ENCODE assay signal across 13 cellular contexts in genomic region chr13:114034481-114034891, GRCh38.
DNase-seq lines count a peak whose midpoint lies in the region; ATAC-seq, FAIRE-seq and TF ChIP-seq lines count a peak whose summit lies in the region.
"Had no signal": no experiment of that assay in that cellular context is flagged by ENCODE, and none has a peak within 500 bp of the region (broad histone marks: within the 10 kb centered on the region; RNA-seq: fewer than 3 reads in every experiment).

No MANE protein-coding gene starts in this region.

- H3K27ac ChIP-seq in CD8-positive, alpha-beta T cell (ENCODE audit: low read depth, low read length) = no peak overlapping the region
- peak overlapping the region; percentile 63 to 68 for H3K27ac ChIP-seq in ascending aorta

- peaks cover 62% of the 10 kb centered on the region for H3K36me3 ChIP-seq in CD8-positive, alpha-beta T cell (ENCODE audit: insufficient read depth, low read length)
- no peaks in the 10 kb centered on the region for H3K36me3 ChIP-seq in ascending aorta

- intact Hi-C loops in CD8-positive, alpha-beta T cell (cut with DNase I, micrococcal nuclease) = no loop called here
- intact Hi-C loops in ascending aorta (cut with DNase I) = no loop called here

- no peak overlapping the region for H3K4me3 Mint-ChIP-seq in CD8-positive, alpha-beta T cell
- H3K4me3 Mint-ChIP-seq in stimulated activated memory B cell treated with anti-CD40 and anti-IgM and Interleukin-4, amounts not matched to agents 10 μg/mL and 1 μg/mL and 100 μg/mL, for 72 hours = no peak overlapping the region

- H3K4me3 ChIP-seq in CD8-positive, alpha-beta T cell (ENCODE audit: low read depth, low read length) = no peak overlapping the region
- peak overlapping the region in 1 of 2 donors; percentile 31 for H3K4me3 ChIP-seq in ascending aorta

- peaks cover 41% of the 10 kb centered on the region for H3K4me1 Mint-ChIP-seq in CD8-positive, alpha-beta T cell (ENCODE audit: low read depth)
- H3K4me1 Mint-ChIP-seq in stimulated activated memory B cell treated with anti-CD40 and anti-IgM and Interleukin-4, amounts not matched to agents 10 μg/mL and 1 μg/mL and 100 μg/mL, for 72 hours = peaks cover 41% of the 10 kb centered on the region

- no peak for TF ChIP-seq CTCF in CD8-positive, alpha-beta T cell (IDR thresholded peaks at IDR 0.05)
- TF ChIP-seq CTCF in ascending aorta (IDR thresholded peaks at IDR 0.05) = no peak

- ATAC-seq in CD8-positive, alpha-beta T cell = no peak
- no peak for ATAC-seq in stimulated activated memory B cell treated with anti-CD40 and anti-IgM and Interleukin-4, amounts not matched to agents 10 μg/mL and 1 μg/mL and 100 μg/mL, for 72 hours
- no peak for ATAC-seq in HG03457 (IDR thresholded peaks at IDR 0.05; ENCODE audit: unreplicated experiment)

- peaks cover 59% of the 10 kb centered on the region for H3K36me3 Mint-ChIP-seq in CD8-positive, alpha-beta T cell
- H3K36me3 Mint-ChIP-seq in stimulated activated memory B cell treated with anti-CD40 and anti-IgM and Interleukin-4, amounts not matched to agents 10 μg/mL and 1 μg/mL and 100 μg/mL, for 72 hours = peaks cover 47% of the 10 kb centered on the region

- no peak for DNase-seq in CD8-positive, alpha-beta T cell
- DNase-seq in ascending aorta (ENCODE audit: low spot score in 2 of 2) = no peak
- peak; percentile 51 for DNase-seq in iris pigment epithelial cell (ENCODE audit: low read depth)
- no peak for DNase-seq in NCI-H524 (lab: John Stamatoyannopoulos, UW)
- DNase-seq in UCSD-AML1 (lab: John Stamatoyannopoulos, UW; ENCODE audit: unreplicated experiment) = no peak
- DNase-seq in frontal cortex (ENCODE audit: low spot score in 2 of 2) = no peak
- DNase-seq: activated T-cell treated with anti-CD3 and anti-CD28 coated beads for 4 hours; cerebellar nuclear complex; hippocampal formation; NCI-H2227 treated with DMSO at 0.1 percent for 48 hours; stimulated activated CD8-positive, alpha-beta memory T cell treated with anti-CD3 and anti-CD28 coated beads, Interleukin-4, amount 100 ng/mL, for 48 hours had no signal

- no peaks in the 10 kb centered on the region for H3K9me3 Mint-ChIP-seq in CD8-positive, alpha-beta T cell
- no peaks in the 10 kb centered on the region for H3K9me3 Mint-ChIP-seq in stimulated activated memory B cell treated with anti-CD40 and anti-IgM and Interleukin-4, amounts not matched to agents 10 μg/mL and 1 μg/mL and 100 μg/mL, for 72 hours

- no peaks in the 10 kb centered on the region for H3K27me3 ChIP-seq in CD8-positive, alpha-beta T cell (ENCODE audit: insufficient read depth, low read length)
- no peaks in the 10 kb centered on the region for H3K27me3 ChIP-seq in ascending aorta

- no peaks in the 10 kb centered on the region for H3K27me3 Mint-ChIP-seq in CD8-positive, alpha-beta T cell (ENCODE audit: low read depth)
- no peaks in the 10 kb centered on the region for H3K27me3 Mint-ChIP-seq in stimulated activated memory B cell treated with anti-CD40 and anti-IgM and Interleukin-4, amounts not matched to agents 10 μg/mL and 1 μg/mL and 100 μg/mL, for 72 hours

- peaks cover 14% of the 10 kb centered on the region for H3K4me1 ChIP-seq in CD8-positive, alpha-beta T cell (ENCODE audit: insufficient read depth, low read length)
- H3K4me1 ChIP-seq in ascending aorta = peaks cover 5 to 15% of the 10 kb centered on the region in 2 donors

- FAIRE-seq in frontal cortex (lab: Jason Lieb, UNC) = no peak

- POLR2A ChIA-PET in CD8-positive, alpha-beta T cell (lab: Charles Lee) = no interaction called here

- H3K9me3 ChIP-seq in CD8-positive, alpha-beta T cell (ENCODE audit: low read length) = no peaks in the 10 kb centered on the region
- H3K9me3 ChIP-seq in ascending aorta = no peaks in the 10 kb centered on the region

- CTCF ChIA-PET in CD8-positive, alpha-beta T cell (lab: Charles Lee) = interaction anchor here (0.6 kb wide), 1 partner anchor 108 kb away, joined by 3 read pairs; no protein-coding TSS in a partner anchor

- peak overlapping the region; percentile 81 for H3K27ac Mint-ChIP-seq in CD8-positive, alpha-beta T cell
- peak overlapping the region; percentile 67 for H3K27ac Mint-ChIP-seq in stimulated activated memory B cell treated with anti-CD40 and anti-IgM and Interleukin-4, amounts not matched to agents 10 μg/mL and 1 μg/mL and 100 μg/mL, for 72 hours
